In the genomic region with DNA sequence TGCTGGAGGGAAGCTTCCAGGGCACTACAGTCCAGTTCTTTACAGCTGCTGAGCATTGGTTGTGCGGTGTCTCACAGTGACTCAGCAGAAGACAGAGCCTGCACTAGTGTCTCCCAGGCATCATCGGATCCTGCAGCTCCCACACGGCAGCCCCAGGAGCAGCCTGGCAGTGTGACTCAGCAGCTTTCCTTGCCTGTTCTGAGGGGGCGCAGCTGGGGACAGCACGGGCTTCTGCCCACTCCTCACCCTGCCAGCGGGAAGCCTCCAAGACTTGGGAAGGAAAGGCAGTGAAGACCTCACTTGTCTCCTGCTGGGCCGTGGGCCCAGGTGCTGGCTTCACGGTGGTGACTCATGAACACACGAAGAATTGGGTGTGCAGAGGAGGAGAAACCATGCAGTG, we compare ENCODE assay signal across 8 cellular contexts.
A peak's percentile ranks its signal among the peaks of the same experiment; 100 is the strongest.
DNase-seq lines count a peak whose midpoint lies in the region; ATAC-seq lines count a peak whose summit lies in the region.

No MANE protein-coding gene starts in this region.

- ATAC-seq in HG03108 (IDR thresholded peaks at IDR 0.05; ENCODE audit: unreplicated experiment) (no peak), HG03457 (IDR thresholded peaks at IDR 0.05; ENCODE audit: unreplicated experiment) (no peak), GM19455 (IDR thresholded peaks at IDR 0.05; ENCODE audit: unreplicated experiment) (no peak)

- DNase-seq in NCI-H146 (lab: John Stamatoyannopoulos, UW) (peak; percentile 6), NCI-H146 treated with DMSO at 0.1 percent for 48 hours (lab: John Stamatoyannopoulos, UW; ENCODE audit: unreplicated experiment) (no peak), T1000 (lab: John Stamatoyannopoulos, UW) (peak; percentile 36), cardiac septum (ENCODE audit: low spot score) (peak; percentile 75), stromal cell of bone marrow (ENCODE audit: low read depth) (peak; percentile 75)

- intact Hi-C loops in cardiac septum (cut with DNase I) = loop anchor here (10.0 kb wide), 1 partner anchor 170 kb away; a partner anchor contains a TSS
